In the genomic region with DNA sequence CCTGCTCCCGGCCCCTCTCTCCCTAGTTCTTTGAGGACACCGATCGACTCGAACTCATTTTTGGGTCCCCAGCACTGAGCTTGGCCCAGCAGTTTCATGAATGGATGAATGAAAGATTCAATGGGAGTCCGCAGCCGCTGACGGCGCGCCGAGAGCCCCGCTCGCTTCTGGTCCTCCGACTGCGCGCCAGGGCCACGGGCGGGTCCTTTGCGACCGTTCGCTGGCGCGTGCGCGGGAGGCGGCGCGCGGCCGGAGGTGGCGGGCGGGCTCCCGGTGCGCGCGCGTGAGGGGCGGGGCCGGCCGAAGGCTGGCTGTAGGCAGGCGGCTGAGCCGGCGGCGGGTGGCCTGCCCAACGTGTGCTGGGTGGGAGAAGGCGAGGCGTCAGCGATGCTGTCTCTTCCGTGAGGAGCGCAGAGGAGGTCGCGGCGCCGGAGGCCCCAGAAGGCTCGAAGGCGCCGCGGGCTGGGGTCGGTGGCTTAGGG, we compare ENCODE assay signal across 8 cellular contexts. TPM values are rescaled to one million over a fixed set of nuclear protein-coding genes. Genes with fewer than 3 reads are reported as not detected.
A peak's percentile ranks its signal among the peaks of the same experiment; 100 is the strongest.
DNase-seq lines count a peak whose midpoint lies in the region; ATAC-seq, FAIRE-seq and TF ChIP-seq lines count a peak whose summit lies in the region.

Gene MAST2, plus strand, starts transcription at position 314 of the 482 bp plus-strand sequence. CDS start 284 bp downstream, outside the sequence.

- H3K36me3 ChIP-seq in OCI-LY7 (ENCODE audit: insufficient read depth, low read length), result peaks cover 31% of the 10 kb centered on the region
- H3K36me3 ChIP-seq in mucosa of rectum (ENCODE audit: control insufficient read depth in 2 of 2, insufficient read depth in 2 of 2, low read length in 2 of 2), result peaks cover 0 to 3% of the 10 kb centered on the region in 2 donors

- TF ChIP-seq CTCF in D721Med (IDR thresholded peaks at IDR 0.05; ENCODE audit: insufficient read depth, missing control alignments) (no peak), OCI-LY7 (conservative IDR thresholded peaks at IDR 0.05; ENCODE audit: low read length) (no peak)

- intact Hi-C loops in OCI-LY7 (cut with micrococcal nuclease; ENCODE audit: unreplicated experiment), result loop anchor here (2.0 to 5.0 kb wide), 3 partner anchors 53 to 375 kb away; partner anchors contain the start of genes GPBP1L1, IPP and TMEM69

- H3K9ac ChIP-seq in mucosa of rectum (ENCODE audit: low read depth in 1 of 2, low read length in 2 of 2), result peak within 1 kb of the TSS; percentile 64 to 68

- ATAC-seq in GM21526 (IDR thresholded peaks at IDR 0.05; ENCODE audit: low FRiP score, unreplicated experiment), result peak; percentile 82

- FAIRE-seq in D721Med (lab: Jason Lieb, UNC), result no peak

- BruUV-seq in OCI-LY7 (replicated peaks; lab: Mats Ljungman, UMichigan), result no TSS peak

- H3K4me3 ChIP-seq in OCI-LY7 (ENCODE audit: low read depth, low read length, poor library complexity, severe bottlenecking) (peak within 1 kb of the TSS; percentile 84), mucosa of rectum (ENCODE audit: low read length in 2 of 2) (peak within 1 kb of the TSS; percentile 78)

- no peaks in the 10 kb centered on the region for H3K27me3 ChIP-seq in mucosa of rectum (ENCODE audit: control insufficient read depth in 2 of 2, insufficient read depth in 2 of 2, low read length in 2 of 2)

- peaks cover 45% of the 10 kb centered on the region for H3K79me2 ChIP-seq in OCI-LY7 (ENCODE audit: insufficient read depth, low read depth, low read length)

- H3K9me3 ChIP-seq in OCI-LY7 (ENCODE audit: low read length) (no peaks in the 10 kb centered on the region), mucosa of rectum (ENCODE audit: control insufficient read depth in 2 of 2, low read length in 2 of 2) (no peaks in the 10 kb centered on the region)

- no peaks in the 10 kb centered on the region for H3K9me2 ChIP-seq in OCI-LY7 (ENCODE audit: insufficient read depth, low read length)

- peaks cover 12% of the 10 kb centered on the region; the same call in 1 of the 2 replicates for H4K20me1 ChIP-seq in OCI-LY7 (ENCODE audit: insufficient read depth, low read length)

- CTCF ChIA-PET in OCI-LY7 (lab: Charles Lee; ENCODE audit: unreplicated experiment), result no interaction called here

- H3K4me2 ChIP-seq in OCI-LY7 (ENCODE audit: low read length), result peak within 1 kb of the TSS; percentile 91

- peak within 1 kb of the TSS; percentile 71 for H2AFZ ChIP-seq in OCI-LY7 (ENCODE audit: low read length)

- peak within 1 kb of the TSS; percentile 53 for H3K27ac ChIP-seq in OCI-LY7 (ENCODE audit: low read depth, low read length, poor library complexity, severe bottlenecking)
- H3K27ac ChIP-seq in mucosa of rectum (ENCODE audit: low read depth in 2 of 2, low read length in 2 of 2), result peak within 1 kb of the TSS; percentile 69 to 78

- H3K4me1 ChIP-seq in OCI-LY7 (ENCODE audit: insufficient read depth, low read length, poor library complexity, severe bottlenecking), result peaks cover 21% of the 10 kb centered on the region
- peaks cover 10 to 24% of the 10 kb centered on the region in 2 donors for H3K4me1 ChIP-seq in mucosa of rectum (ENCODE audit: control insufficient read depth in 2 of 2, insufficient read depth in 2 of 2, low read length in 2 of 2)

- DNase-seq in D721Med (ENCODE audit: insufficient read length, low spot score), result peak; percentile 87
- peak; percentile 88 for DNase-seq in HuH-7.5 (ENCODE audit: low spot score)
- DNase-seq in OCI-LY7 (ENCODE audit: low spot score), result peak; percentile 94
- peak; percentile 75 for DNase-seq in activated T-cell treated with anti-CD3 and anti-CD28 coated beads for 4 hours
- peak; percentile 91 to 95 for DNase-seq in erythroblast (lab: John Stamatoyannopoulos, UW)
- peak; percentile 81 for DNase-seq in stimulated activated CD8-positive, alpha-beta memory T cell treated with anti-CD3 and anti-CD28 coated beads, Interleukin-4, amount 100 ng/mL, for 24 hours (ENCODE audit: low read depth)

- TF ChIP-seq POLR2A in erythroblast (IDR thresholded peaks at IDR 0.05; ENCODE audit: low read length), result peak; percentile 56

- POLR2A ChIA-PET in OCI-LY7 (lab: Charles Lee), result interaction anchor here (0.6 to 2.4 kb wide), 3 partner anchors 9 to 287 kb away, joined by 3 to 9 read pairs (median 3); no protein-coding TSS in a partner anchor

RNA-seq across cellular contexts. Expression of gene MAST2, which starts in this region (rescaled TPM):
- total RNA-seq in OCI-LY7 (2014; rRNA removed; shearing (Covaris generic)), result 25.5 and 32.1 TPM in 2 replicates
- 59.6 and 67.2 TPM in 2 replicates for total RNA-seq in OCI-LY7 (2022)

Comparison
In these comparisons a context has a peak if more than half of its experiments do, and no peak if none do; other contexts are left out.
1. Peak in every context shown above with its lines: DNase-seq, ATAC-seq, H3K4me3 ChIP-seq and H3K27ac ChIP-seq.